In the genomic region with DNA sequence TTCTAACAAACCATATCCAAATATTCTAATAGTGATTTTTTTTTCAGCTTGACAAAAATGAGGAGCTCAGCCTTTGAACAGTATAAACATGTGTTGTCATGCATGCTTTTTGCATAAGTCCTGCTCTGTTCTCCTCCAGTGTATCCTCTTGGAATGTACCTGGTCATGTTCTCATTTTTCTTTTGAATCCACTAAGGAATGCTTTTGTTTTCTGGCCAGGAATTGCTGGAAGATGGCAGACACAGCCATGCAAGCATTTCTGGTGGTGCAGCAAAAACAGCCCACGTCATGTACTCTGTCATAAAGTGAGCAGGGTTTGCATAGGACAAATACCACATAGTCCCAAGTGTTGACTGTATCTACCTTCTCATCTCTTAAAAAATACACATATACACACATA, we compare ENCODE assay signal across 33 cellular contexts. TPM values are rescaled to one million over a fixed set of nuclear protein-coding genes. Genes with fewer than 3 reads are reported as not detected.
"Had no signal": no experiment of that assay in that cellular context is flagged by ENCODE, and none has a peak within 500 bp of the region (broad histone marks: within the 10 kb centered on the region; RNA-seq: fewer than 3 reads in every experiment).

No MANE protein-coding gene starts in this region.

- DNase-seq: naive thymus-derived CD8-positive, alpha-beta T cell; nephron progenitor cell; nucleus accumbens; pancreas; psoas muscle; right cardiac atrium; right lobe of liver; sigmoid colon; spleen; stimulated activated CD4-positive, alpha-beta T cell treated with anti-CD3 and anti-CD28 coated beads, Interleukin-12 subunit alpha, Interleukin-12 subunit beta, amount 100 ng/mL, for 4 hours; stimulated activated CD4-positive, alpha-beta T cell treated with anti-CD3 and anti-CD28 coated beads, Interleukin-1b, Interleukin-23, amount 100 ng/mL, for 48 hours; stimulated activated CD4-positive, alpha-beta T cell treated with anti-CD3 and anti-CD28 coated beads, Interleukin-4, amount 100 ng/mL, for 1 hour; stimulated activated CD4-positive, alpha-beta T cell treated with anti-CD3 and anti-CD28 coated beads, Interleukin-4, amount 100 ng/mL, for 4 hours; stimulated activated CD8-positive, alpha-beta memory T cell treated with anti-CD3 and anti-CD28 coated beads, Interleukin-4, amount 100 ng/mL, for 48 hours; stimulated activated naive CD4-positive, alpha-beta T cell; stimulated activated naive CD8-positive, alpha-beta T cell treated with anti-CD3 and anti-CD28 coated beads, Interleukin-15, amount 100 ng/mL, for 72 hours; stimulated activated naive CD8-positive, alpha-beta T cell treated with anti-CD3 and anti-CD28 coated beads, Interleukin-15, Interleukin-2, amounts not matched to agents 100 U/mL and 50 U/mL, for 24 hours; substantia nigra; testis; tibial artery; transverse colon; upper lobe of left lung had no signal

- H3K9me3 Mint-ChIP-seq: nephron progenitor cell; neural crest cell; stimulated activated naive CD8-positive, alpha-beta T cell treated with anti-CD3 and anti-CD28 coated beads, Interleukin-15, amount 100 ng/mL, for 72 hours had no signal

- H3K27me3 Mint-ChIP-seq: natural killer cell treated with Interleukin-12 subunit alpha and Interleukin-12 subunit beta and Interleukin-15 and Interleukin-18, amount 100 ng/mL, for 72 hours; stimulated activated memory B cell treated with anti-CD40 and anti-IgM and Interleukin-4, amounts not matched to agents 10 μg/mL and 1 μg/mL and 100 μg/mL, for 72 hours had no signal

- H3K36me3 ChIP-seq: neutrophil, pancreas, right lobe of liver, sigmoid colon, spleen, suprapubic skin, tibial artery, transverse colon, upper lobe of left lung, vagina had no signal

- H3K36me3 Mint-ChIP-seq: naive thymus-derived CD8-positive, alpha-beta T cell; natural killer cell treated with Interleukin-12 subunit alpha and Interleukin-12 subunit beta and Interleukin-15 and Interleukin-18, amount 100 ng/mL, for 72 hours; stimulated activated memory B cell treated with anti-CD40 and anti-IgM and Interleukin-4, amounts not matched to agents 10 μg/mL and 1 μg/mL and 100 μg/mL, for 72 hours had no signal

- H3K4me1 ChIP-seq: pancreas, psoas muscle, right lobe of liver, sigmoid colon, spleen, suprapubic skin, testis, tibial artery, transverse colon, upper lobe of left lung, vagina had no signal

- H3K27ac ChIP-seq: neutrophil, pancreas, psoas muscle, right lobe of liver, sigmoid colon, skin epidermis, spleen, suprapubic skin, testis, tibial artery, transverse colon, upper lobe of left lung, vagina had no signal

- H3K27me3 ChIP-seq: neutrophil, pancreas, right lobe of liver, sigmoid colon, spleen, suprapubic skin, testis, tibial artery, transverse colon, upper lobe of left lung, vagina had no signal

- H3K4me3 Mint-ChIP-seq: naive thymus-derived CD8-positive, alpha-beta T cell; natural killer cell treated with Interleukin-12 subunit alpha and Interleukin-12 subunit beta and Interleukin-15 and Interleukin-18, amount 100 ng/mL, for 72 hours; nephron progenitor cell; neural crest cell; stimulated activated memory B cell treated with anti-CD40 and anti-IgM and Interleukin-4, amounts not matched to agents 10 μg/mL and 1 μg/mL and 100 μg/mL, for 72 hours; stimulated activated naive CD8-positive, alpha-beta T cell treated with anti-CD3 and anti-CD28 coated beads, Interleukin-15, amount 100 ng/mL, for 72 hours had no signal

- H3K4me1 Mint-ChIP-seq: naive thymus-derived CD8-positive, alpha-beta T cell; nephron progenitor cell; neural crest cell; stimulated activated memory B cell treated with anti-CD40 and anti-IgM and Interleukin-4, amounts not matched to agents 10 μg/mL and 1 μg/mL and 100 μg/mL, for 72 hours; stimulated activated naive CD8-positive, alpha-beta T cell treated with anti-CD3 and anti-CD28 coated beads, Interleukin-15, amount 100 ng/mL, for 72 hours had no signal

- H3K27ac Mint-ChIP-seq: naive thymus-derived CD8-positive, alpha-beta T cell; natural killer cell treated with Interleukin-12 subunit alpha and Interleukin-12 subunit beta and Interleukin-15 and Interleukin-18, amount 100 ng/mL, for 72 hours; nephron progenitor cell; progenitor cell of endocrine pancreas; stimulated activated memory B cell treated with anti-CD40 and anti-IgM and Interleukin-4, amounts not matched to agents 10 μg/mL and 1 μg/mL and 100 μg/mL, for 72 hours; stimulated activated naive CD8-positive, alpha-beta T cell treated with anti-CD3 and anti-CD28 coated beads, Interleukin-15, amount 100 ng/mL, for 72 hours had no signal

- H3K4me3 ChIP-seq: pancreas, psoas muscle, right lobe of liver, sigmoid colon, skin epidermis, smooth muscle cell, spleen, suprapubic skin, testis, tibial artery, transverse colon, upper lobe of left lung, vagina had no signal

- H3K9me3 ChIP-seq: neutrophil, pancreas, psoas muscle, right lobe of liver, sigmoid colon, suprapubic skin, testis, tibial artery, transverse colon, upper lobe of left lung, vagina had no signal

- FAIRE-seq: pancreas, urothelium cell line had no signal

- H3K4me2 ChIP-seq: smooth muscle cell had no signal

RNA-seq across cellular contexts. Expression of a gene that starts 11.5 kb away (rescaled TPM):
- total RNA-seq: natural killer cell treated with Interleukin-12 subunit alpha and Interleukin-12 subunit beta and Interleukin-15 and Interleukin-18, amount 100 ng/mL, for 72 hours; osteocyte had no signal
- polyA plus RNA-seq: naive thymus-derived CD8-positive, alpha-beta T cell had no signal
